Comparison of ENCODE assay signal across 1 cellular context in the genomic region with DNA sequence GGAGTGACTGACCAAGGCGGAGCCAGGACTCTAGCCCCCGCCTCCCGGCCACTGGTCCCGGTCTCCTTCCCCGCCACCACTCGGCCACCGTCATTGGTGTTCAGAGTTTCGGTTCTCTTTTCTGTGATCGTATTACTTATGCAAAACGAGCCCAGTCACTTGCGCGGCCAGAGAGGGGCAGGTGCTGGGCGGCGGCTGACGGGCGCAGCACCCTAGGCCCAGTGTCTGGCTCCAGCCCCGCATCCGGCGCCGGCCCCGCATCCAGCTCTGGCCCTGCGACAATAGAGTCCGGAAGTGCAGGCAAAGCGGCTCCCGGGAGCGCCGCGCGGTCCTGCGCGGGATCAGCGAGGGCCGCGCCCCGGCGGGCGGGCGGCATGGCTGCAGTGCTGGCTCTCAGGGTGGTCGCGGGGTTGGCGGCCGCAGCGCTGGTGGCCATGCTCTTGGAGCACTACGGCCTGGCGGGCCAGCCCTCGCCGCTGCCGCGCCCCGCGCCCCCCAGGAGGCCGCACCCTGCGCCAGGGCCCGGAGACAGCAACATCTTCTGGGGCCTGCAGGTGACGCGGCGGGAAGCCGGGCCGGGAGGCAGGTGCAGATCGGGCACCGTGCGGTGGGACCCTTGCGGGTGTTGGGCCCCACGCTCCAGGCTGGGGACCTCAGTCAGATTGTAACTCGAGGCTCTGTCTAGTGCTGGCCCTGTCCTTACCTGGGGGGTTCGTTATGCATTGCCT.
TF ChIP-seq lines count a peak whose summit lies in the region.

TMEM62 (plus strand) TSS at position 158 of the 728 bp plus-strand sequence; CDS start at position 375, 217 bp downstream.

TF ChIP-seq in endothelial cell of umbilical vein, 7 proteins besides CTCF, POLR2A, EP300 and RAD21:
- TF ChIP-seq EZH2 (IDR thresholded peaks at IDR 0.05; ENCODE audit: borderline replicate concordance, low read depth, low read length, severe bottlenecking) (no peak), POLR2AphosphoS5 (IDR thresholded peaks at IDR 0.05; ENCODE audit: insufficient read depth, low read depth, low read length) (peak; percentile 33)
TF ChIP-seq in endothelial cell of umbilical vein: peak in this region for 1.
